ENCODE assay signal across 8 cellular contexts in the genomic region with DNA sequence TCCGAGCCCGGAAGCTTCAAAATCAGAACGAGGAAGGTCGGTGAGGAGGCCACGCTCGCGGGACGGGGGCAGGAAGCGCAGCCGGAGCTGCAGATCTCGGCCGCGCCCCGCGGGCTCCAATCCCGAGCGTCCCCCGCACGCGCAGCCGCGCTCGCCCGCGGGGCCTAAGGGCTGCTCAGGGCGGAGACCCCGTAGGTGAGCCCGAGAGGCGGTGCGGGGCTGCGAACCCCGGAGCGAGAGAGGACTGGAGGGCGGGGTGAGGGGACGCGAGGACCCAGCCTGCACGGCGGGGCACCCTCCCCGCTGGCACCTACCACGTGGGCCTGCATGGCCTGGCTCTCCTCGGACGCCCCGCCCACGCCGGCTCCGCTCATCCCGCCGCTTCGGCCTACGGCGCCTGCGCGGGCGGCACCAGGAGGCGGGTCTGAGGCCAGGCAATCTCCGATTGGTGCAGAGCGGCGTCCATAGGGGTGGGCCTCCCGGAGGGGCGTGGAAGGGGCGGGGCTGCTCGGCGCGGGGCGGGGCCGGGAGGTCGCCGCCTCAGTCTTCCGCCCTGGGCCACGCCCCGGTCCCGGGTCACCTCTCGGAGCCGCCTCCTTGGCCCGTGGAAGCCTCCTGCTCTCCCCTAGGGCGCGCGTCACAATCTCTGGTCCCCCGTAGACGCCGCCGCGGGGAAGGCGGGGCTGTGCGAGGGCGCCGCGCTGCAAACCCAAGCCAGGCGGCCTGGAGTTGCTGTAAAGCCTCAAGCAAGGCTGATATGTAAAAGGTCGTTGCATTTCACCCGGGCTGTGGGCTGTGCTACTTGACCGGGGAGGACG. TPM values are rescaled to one million over a fixed set of nuclear protein-coding genes. Genes with fewer than 3 reads are reported as not detected.
DNase-seq lines count a peak whose midpoint lies in the region; ATAC-seq lines count a peak whose summit lies in the region.

No MANE protein-coding gene starts in this region.

- POLR2A ChIA-PET in CD8-positive, alpha-beta memory T cell (lab: Charles Lee), result interaction anchor here (0.7 to 0.9 kb wide), 4 partner anchors 28 to 277 kb away, joined by 3 to 5 read pairs (median 4); partner anchors contain the start of gene METRNL

- H2BK120ac ChIP-seq in mesendoderm (ENCODE audit: low read depth, low read length), result no peak overlapping the region

- peak overlapping the region; percentile 85 for H3K27ac ChIP-seq in CD8-positive, alpha-beta memory T cell (ENCODE audit: low read depth, low read length)
- peak overlapping the region; percentile 38 for H3K27ac ChIP-seq in mesendoderm (ENCODE audit: low read depth, low read length)

- no peaks in the 10 kb centered on the region for H3K9me3 ChIP-seq in CD8-positive, alpha-beta memory T cell (ENCODE audit: low read length)

- peaks cover 0 to 1% (median 0%) of the 10 kb centered on the region in 5 donors for H3K9me3 Mint-ChIP-seq in CD8-positive, alpha-beta memory T cell
- H3K9me3 Mint-ChIP-seq in effector memory CD8-positive, alpha-beta T cell, result no peaks in the 10 kb centered on the region

- no peaks in the 10 kb centered on the region for H3K79me1 ChIP-seq in mesendoderm (ENCODE audit: low read length)

- H3K79me2 ChIP-seq in mesendoderm (ENCODE audit: control insufficient read depth, insufficient read depth, low read length), result no peaks in the 10 kb centered on the region

- no peak overlapping the region for H4K8ac ChIP-seq in mesendoderm (ENCODE audit: low read depth, low read length)

- H3K56ac ChIP-seq in mesendoderm (ENCODE audit: low read length), result peak overlapping the region; percentile 93

- peak overlapping the region; percentile 63 to 89 (median 84) for H3K4me3 Mint-ChIP-seq in CD8-positive, alpha-beta memory T cell
- H3K4me3 Mint-ChIP-seq in effector memory CD8-positive, alpha-beta T cell, result peak overlapping the region; percentile 84 to 90

- no peaks in the 10 kb centered on the region for H3K36me3 ChIP-seq in CD8-positive, alpha-beta memory T cell (ENCODE audit: insufficient read depth, low read length)
- H3K36me3 ChIP-seq in mesendoderm (ENCODE audit: control insufficient read depth, insufficient read depth, low read length), result no peaks in the 10 kb centered on the region

- peaks cover 0 to 1% of the 10 kb centered on the region in 2 donors for H3K27me3 Mint-ChIP-seq in CD8-positive, alpha-beta memory T cell
- H3K27me3 Mint-ChIP-seq in effector memory CD8-positive, alpha-beta T cell, result no peaks in the 10 kb centered on the region

- H2BK15ac ChIP-seq in mesendoderm (replicated peaks; ENCODE audit: low read depth), result no peak overlapping the region

- DNase-seq in CD8-positive, alpha-beta memory T cell, result peak; percentile 95 to 100 (median 99)
- DNase-seq in HS-27A (ENCODE audit: low read depth) (peak; percentile 86), mesendoderm (peak; percentile 97)
- peak; percentile 96 for DNase-seq in NK-92 treated with Interleukin-12 subunit alpha and Interleukin-12 subunit beta, amount 100 ng/mL, for 24 hours (lab: John Stamatoyannopoulos, UW)
- DNase-seq in activated CD8-positive, alpha-beta memory T cell treated with anti-CD3 and anti-CD28 coated beads for 48 hours (ENCODE audit: low read depth in 2 of 3, low spot score in 2 of 3), result peak; percentile 94 to 100 (median 97)
- peak; percentile 96 to 98 (median 97) for DNase-seq in effector memory CD8-positive, alpha-beta T cell
- peak; percentile 98 for DNase-seq in stimulated activated CD8-positive, alpha-beta memory T cell treated with anti-CD3 and anti-CD28 coated beads, Interleukin-12 subunit alpha, Interleukin-12 subunit beta, amount 100 ng/mL, for 4 hours (ENCODE audit: low read depth)

- ATAC-seq in GM19467 (IDR thresholded peaks at IDR 0.05; ENCODE audit: unreplicated experiment), result peak; percentile 88
- peak; percentile 77 for ATAC-seq in effector memory CD8-positive, alpha-beta T cell (replicated peaks)

- peak overlapping the region; percentile 93 for H3K4me2 ChIP-seq in mesendoderm (ENCODE audit: low read length)

- peaks cover 34% of the 10 kb centered on the region for H3K4me1 ChIP-seq in CD8-positive, alpha-beta memory T cell (ENCODE audit: insufficient read depth, low read length)
- H3K4me1 ChIP-seq in mesendoderm (ENCODE audit: control insufficient read depth, low read depth, low read length), result no peaks in the 10 kb centered on the region

- H3K18ac ChIP-seq in mesendoderm (ENCODE audit: low read length), result peak overlapping the region; percentile 46

- no peak overlapping the region for H2BK5ac ChIP-seq in mesendoderm (ENCODE audit: low read length)

- CTCF ChIA-PET in CD8-positive, alpha-beta memory T cell (lab: Charles Lee), result interaction anchor here (0.7 to 1.4 kb wide), 6 partner anchors 11 to 270 kb away, joined by 3 to 5 read pairs (median 3); no protein-coding TSS in a partner anchor

- no peaks in the 10 kb centered on the region for H3K27me3 ChIP-seq in CD8-positive, alpha-beta memory T cell (ENCODE audit: insufficient read depth, low read length, poor library complexity, severe bottlenecking)
- no peaks in the 10 kb centered on the region for H3K27me3 ChIP-seq in mesendoderm (ENCODE audit: insufficient read depth, low read length, poor library complexity)

- WGBS in mesendoderm (ENCODE audit: extremely low coverage, insufficient coverage, low lambda C conversion rate), result no CpG with 5 or more reads among the region's 93 CpGs

- no peak overlapping the region for H4K5ac ChIP-seq in mesendoderm (ENCODE audit: low read length)

- H3K36me3 Mint-ChIP-seq in CD8-positive, alpha-beta memory T cell, result peaks cover 2 to 3% (median 2%) of the 10 kb centered on the region in 3 donors
- no peaks in the 10 kb centered on the region for H3K36me3 Mint-ChIP-seq in effector memory CD8-positive, alpha-beta T cell (ENCODE audit: insufficient read depth)

- peak overlapping the region; percentile 70 for H3K4me3 ChIP-seq in CD8-positive, alpha-beta memory T cell (ENCODE audit: low read length)
- peak overlapping the region; percentile 48 for H3K4me3 ChIP-seq in mesendoderm (ENCODE audit: low read length)

- H3K9ac ChIP-seq in mesendoderm (ENCODE audit: low read length), result peak overlapping the region; percentile 77

- peaks cover 30 to 58% (median 31%) of the 10 kb centered on the region in 3 donors for H3K4me1 Mint-ChIP-seq in CD8-positive, alpha-beta memory T cell
- peaks cover 21 to 26% of the 10 kb centered on the region in 2 donors for H3K4me1 Mint-ChIP-seq in effector memory CD8-positive, alpha-beta T cell (ENCODE audit: low read depth in 2 of 2)

- peak overlapping the region; percentile 89 for H3K23ac ChIP-seq in mesendoderm (ENCODE audit: low read length)

- no peak overlapping the region for H3K4ac ChIP-seq in mesendoderm (ENCODE audit: low read depth, low read length)

- H2AK5ac ChIP-seq in mesendoderm (ENCODE audit: low read length), result no peak overlapping the region

- peak overlapping the region; percentile 90 to 99 (median 94) for H3K27ac Mint-ChIP-seq in CD8-positive, alpha-beta memory T cell
- H3K27ac Mint-ChIP-seq in effector memory CD8-positive, alpha-beta T cell, result peak overlapping the region; percentile 88 to 89

RNA-seq across cellular contexts. Expression of gene METRNL, which starts 27.8 kb away (rescaled TPM):
- 10 to 100 TPM; 22.3 to 22.9 TPM for total RNA-seq in CD8-positive, alpha-beta memory T cell
- polyA plus RNA-seq in CD8-positive, alpha-beta memory T cell, result 2.6 TPM
- 6.8 TPM for polyA plus RNA-seq in mesendoderm (2013, experiment 1 of 2)
- 6.3 TPM for polyA plus RNA-seq in mesendoderm (2013, experiment 2 of 2)

Comparison
In these comparisons a context has a peak if more than half of its experiments do, and no peak if none do; other contexts are left out.
1. Peak in every context shown above with its lines: DNase-seq, ATAC-seq, H3K4me3 ChIP-seq and H3K27ac ChIP-seq.